ENCODE assay signal across 22 cellular contexts in the genomic region with DNA sequence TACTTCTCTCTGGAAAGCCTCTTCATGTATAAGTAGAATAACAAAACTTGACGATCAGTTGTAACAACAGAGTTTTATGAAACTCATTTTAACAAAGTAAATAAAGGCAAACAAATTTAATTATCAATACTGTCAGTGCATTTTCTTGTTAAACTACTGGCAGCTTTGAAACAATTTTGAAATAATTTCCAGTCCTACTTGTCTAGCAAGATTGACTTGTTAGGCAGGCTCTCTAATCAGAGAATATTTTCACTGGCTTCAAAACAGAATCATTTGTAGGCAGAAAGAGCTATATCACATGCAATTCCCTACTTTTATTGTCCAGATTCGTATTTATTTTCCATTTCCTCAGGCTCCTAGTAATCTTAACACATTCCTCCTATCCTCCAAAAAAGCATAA. TPM values are rescaled to one million over a fixed set of nuclear protein-coding genes. Genes with fewer than 3 reads are reported as not detected.
DNase-seq lines count a peak whose midpoint lies in the region; ATAC-seq and TF ChIP-seq lines count a peak whose summit lies in the region.
"Had no signal": no experiment of that assay in that cellular context is flagged by ENCODE, and none has a peak within 500 bp of the region (broad histone marks: within the 10 kb centered on the region; RNA-seq: fewer than 3 reads in every experiment).

No MANE protein-coding gene starts in this region.

- H3K27ac ChIP-seq in PC-9 = peak overlapping the region; percentile 28
- H3K27ac ChIP-seq in naive thymus-derived CD4-positive, alpha-beta T cell (ENCODE audit: low read depth, low read length) = no peak overlapping the region
- H3K27ac ChIP-seq: GM23248 had no signal

- no peaks in the 10 kb centered on the region for H3K27me3 ChIP-seq in PC-9 (ENCODE audit: insufficient read depth, low read depth)
- no peaks in the 10 kb centered on the region for H3K27me3 ChIP-seq in naive thymus-derived CD4-positive, alpha-beta T cell (ENCODE audit: control insufficient read depth in 2 of 2, insufficient read depth in 2 of 2, low read length in 2 of 2)

- peaks cover 57% of the 10 kb centered on the region for H3K36me3 Mint-ChIP-seq in progenitor cell of endocrine pancreas (ENCODE audit: insufficient read depth)
- H3K36me3 Mint-ChIP-seq in activated CD4-positive, alpha-beta T cell treated with anti-CD3 and anti-CD28 coated beads, Interleukin-2, amount 10 ng/mL, durations not matched to agents 24 days and 14 days (ENCODE audit: low read depth) = peaks cover 79% of the 10 kb centered on the region
- peaks cover 6 to 90% (median 66%) of the 10 kb centered on the region in 5 donors for H3K36me3 Mint-ChIP-seq in naive thymus-derived CD4-positive, alpha-beta T cell

- peak overlapping the region; percentile 7; the same call in 1 of the 2 replicates for H3K4me3 ChIP-seq in PC-9
- H3K4me3 ChIP-seq in epithelial cell of esophagus (ENCODE audit: low read length) = no peak overlapping the region
- H3K4me3 ChIP-seq in naive thymus-derived CD4-positive, alpha-beta T cell (ENCODE audit: low read length) = no peak overlapping the region
- H3K4me3 ChIP-seq: GM23248 had no signal

- peak overlapping the region; percentile 51 for H3K27ac Mint-ChIP-seq in progenitor cell of endocrine pancreas
- H3K27ac Mint-ChIP-seq in activated CD4-positive, alpha-beta T cell treated with anti-CD3 and anti-CD28 coated beads, Interleukin-2, amount 10 ng/mL, durations not matched to agents 24 days and 14 days = no peak overlapping the region
- peak overlapping the region in 3 of 9 donors; percentile 21 to 54 (median 31) for H3K27ac Mint-ChIP-seq in naive thymus-derived CD4-positive, alpha-beta T cell

- no peaks in the 10 kb centered on the region for H3K9me2 ChIP-seq in PC-9 (ENCODE audit: insufficient read depth)

- H3K36me3 ChIP-seq in PC-9 (ENCODE audit: low read depth) = peaks cover 63% of the 10 kb centered on the region
- peaks cover 37 to 75% (median 49%) of the 10 kb centered on the region in 3 experiments for H3K36me3 ChIP-seq in naive thymus-derived CD4-positive, alpha-beta T cell (ENCODE audit: control insufficient read depth in 2 of 3, insufficient read depth in 3 of 3, low read length in 3 of 3)

- H3K9me3 Mint-ChIP-seq in progenitor cell of endocrine pancreas (ENCODE audit: low read depth) = no peaks in the 10 kb centered on the region
- no peaks in the 10 kb centered on the region for H3K9me3 Mint-ChIP-seq in activated CD4-positive, alpha-beta T cell treated with anti-CD3 and anti-CD28 coated beads, Interleukin-2, amount 10 ng/mL, durations not matched to agents 24 days and 14 days
- H3K9me3 Mint-ChIP-seq in naive thymus-derived CD4-positive, alpha-beta T cell = no peaks in the 10 kb centered on the region
- H3K9me3 Mint-ChIP-seq: CD4-positive, alpha-beta memory T cell had no signal

- H4K20me1 ChIP-seq in PC-9 (ENCODE audit: insufficient read depth) = peaks cover 15% of the 10 kb centered on the region

- H3K9me3 ChIP-seq in PC-9 (ENCODE audit: insufficient read depth, low read depth) = no peaks in the 10 kb centered on the region
- no peaks in the 10 kb centered on the region for H3K9me3 ChIP-seq in naive thymus-derived CD4-positive, alpha-beta T cell (ENCODE audit: control insufficient read depth in 2 of 3, low read length in 3 of 3)

- POLR2A ChIA-PET in PC-9 (lab: Charles Lee; ENCODE audit: unreplicated experiment) = no interaction called here
- POLR2A ChIA-PET in naive thymus-derived CD4-positive, alpha-beta T cell (lab: Charles Lee) = no interaction called here

- intact Hi-C loops in PC-9 (cut with micrococcal nuclease; ENCODE audit: unreplicated experiment) = no loop called here
- intact Hi-C loops in activated CD4-positive, alpha-beta T cell treated with anti-CD3 and anti-CD28 coated beads, Interleukin-2, amount 10 ng/mL, durations not matched to agents 24 days and 14 days (cut with micrococcal nuclease) = no loop called here
- intact Hi-C loops in naive thymus-derived CD4-positive, alpha-beta T cell (cut with micrococcal nuclease) = no loop called here

- no peak overlapping the region for H3K4me3 Mint-ChIP-seq in progenitor cell of endocrine pancreas (ENCODE audit: low read depth)
- H3K4me3 Mint-ChIP-seq in activated CD4-positive, alpha-beta T cell treated with anti-CD3 and anti-CD28 coated beads, Interleukin-2, amount 10 ng/mL, durations not matched to agents 24 days and 14 days = no peak overlapping the region
- no peak overlapping the region for H3K4me3 Mint-ChIP-seq in naive thymus-derived CD4-positive, alpha-beta T cell
- H3K4me3 Mint-ChIP-seq: CD4-positive, alpha-beta memory T cell had no signal

- DNase-seq in PC-9 (peak in 1 of 2 experiments; percentile 79), epithelial cell of esophagus (ENCODE audit: low read depth) (peak; percentile 67), progenitor cell of endocrine pancreas (ENCODE audit: low spot score, unreplicated experiment) (no peak), occipital lobe (lab: John Stamatoyannopoulos, UW) (no peak)
- DNase-seq in activated effector memory CD4-positive, alpha-beta T cell treated with Interleukin-2 at 50 U/mL for 16 hours = no peak
- no peak for DNase-seq in activated CD4-positive, alpha-beta T cell treated with anti-CD3 and anti-CD28 coated beads, Interleukin-2, amount 10 ng/mL, durations not matched to agents 24 days and 14 days
- no peak for DNase-seq in naive thymus-derived CD4-positive, alpha-beta T cell
- DNase-seq: C1 segment of cervical spinal cord; Calu3; CD4-positive, alpha-beta memory T cell; COR-L47; DMS53; DMS79 treated with DMSO at 0.1 percent for 48 hours; GM23248; H7; HCEC 1CT had no signal

- H3K27me3 Mint-ChIP-seq in progenitor cell of endocrine pancreas = no peaks in the 10 kb centered on the region
- H3K27me3 Mint-ChIP-seq in activated CD4-positive, alpha-beta T cell treated with anti-CD3 and anti-CD28 coated beads, Interleukin-2, amount 10 ng/mL, durations not matched to agents 24 days and 14 days = no peaks in the 10 kb centered on the region
- no peaks in the 10 kb centered on the region for H3K27me3 Mint-ChIP-seq in naive thymus-derived CD4-positive, alpha-beta T cell
- H3K27me3 Mint-ChIP-seq: CD4-positive, alpha-beta memory T cell had no signal

- H3K79me2 ChIP-seq in PC-9 (ENCODE audit: low read depth) = no peaks in the 10 kb centered on the region

- no TSS peak for BruUV-seq in PC-9 (replicated peaks; lab: Mats Ljungman, UMichigan)

- H2AFZ ChIP-seq in PC-9 = no peak overlapping the region
- H2AFZ ChIP-seq: GM23248 had no signal

- peak overlapping the region; percentile 49 for H3K4me2 ChIP-seq in PC-9

- H3F3A ChIP-seq in PC-9 (ENCODE audit: insufficient read depth, low read depth) = peaks cover 9% of the 10 kb centered on the region

- CTCF ChIA-PET in PC-9 (lab: Charles Lee) = no interaction called here
- CTCF ChIA-PET in naive thymus-derived CD4-positive, alpha-beta T cell (lab: Charles Lee) = no interaction called here

- peaks cover 4% of the 10 kb centered on the region for H3K4me1 Mint-ChIP-seq in progenitor cell of endocrine pancreas (ENCODE audit: low read depth)
- H3K4me1 Mint-ChIP-seq in activated CD4-positive, alpha-beta T cell treated with anti-CD3 and anti-CD28 coated beads, Interleukin-2, amount 10 ng/mL, durations not matched to agents 24 days and 14 days = peaks cover 4% of the 10 kb centered on the region
- H3K4me1 Mint-ChIP-seq in naive thymus-derived CD4-positive, alpha-beta T cell = peaks cover 2 to 33% (median 23%) of the 10 kb centered on the region in 7 donors

- peaks cover 24% of the 10 kb centered on the region for H3K4me1 ChIP-seq in PC-9 (replicated peaks; ENCODE audit: insufficient read depth)
- H3K4me1 ChIP-seq in naive thymus-derived CD4-positive, alpha-beta T cell (ENCODE audit: control insufficient read depth in 2 of 2, insufficient read depth in 2 of 2, low read length in 2 of 2) = peaks cover 0 to 3% of the 10 kb centered on the region in 2 donors

- no peak for ATAC-seq in naive thymus-derived CD4-positive, alpha-beta T cell

- no peak for TF ChIP-seq CTCF in PC-9 (conservative IDR thresholded peaks at IDR 0.05)
- no peak for TF ChIP-seq CTCF in epithelial cell of esophagus (IDR thresholded peaks at IDR 0.05; ENCODE audit: insufficient read depth, low read depth, low read length, missing control alignments)
- TF ChIP-seq CTCF in progenitor cell of endocrine pancreas (IDR thresholded peaks at IDR 0.05; ENCODE audit: unreplicated experiment) = no peak

RNA-seq across cellular contexts. Expression of a gene that starts 45.9 kb away (rescaled TPM):
- total RNA-seq in PC-9 (2021) (not detected in 2 replicates), progenitor cell of endocrine pancreas (0.60 and 0.98 TPM in 2 replicates), occipital lobe (10.0 TPM)
- total RNA-seq in activated CD4-positive, alpha-beta T cell treated with anti-CD3 and anti-CD28 coated beads, Interleukin-2, amount 10 ng/mL, durations not matched to agents 24 days and 14 days = not detected in 2 replicates
- total RNA-seq in naive thymus-derived CD4-positive, alpha-beta T cell = 1 to 10 TPM in 1 of 5 experiments, under 1 TPM in 3, not detected in 1; 0.61 to 1.5 (median 0.74) TPM
- polyA plus RNA-seq in naive thymus-derived CD4-positive, alpha-beta T cell = not detected
- total RNA-seq: A172, A673, Daoy, G401, GM23248, H1, H7 had no signal
- polyA plus RNA-seq: BJ, GM23248 had no signal
